19 cellular contexts compared by ENCODE assay signal in the genomic region with DNA sequence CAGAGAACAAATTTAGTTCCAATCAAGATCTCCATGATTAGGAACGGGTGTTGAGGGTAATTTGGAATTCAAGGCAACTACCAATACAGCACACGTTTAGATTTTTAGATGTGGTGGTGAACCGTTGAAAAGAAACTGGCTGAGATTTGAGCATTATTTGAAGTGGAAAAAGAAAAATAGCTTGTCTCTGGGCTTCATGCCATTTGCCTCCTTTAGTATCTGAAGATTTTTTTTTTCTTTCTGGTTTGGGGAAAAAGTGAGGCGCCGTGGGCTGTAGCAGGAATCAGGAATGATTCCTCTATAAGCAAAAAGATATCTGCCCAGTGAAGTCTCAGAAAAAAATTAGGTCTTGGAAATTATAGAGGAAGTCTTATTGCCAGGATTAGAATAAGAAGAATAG.
DNase-seq lines count a peak whose midpoint lies in the region; ATAC-seq and TF ChIP-seq lines count a peak whose summit lies in the region.
"Had no signal": no experiment of that assay in that cellular context is flagged by ENCODE, and none has a peak within 500 bp of the region (broad histone marks: within the 10 kb centered on the region; RNA-seq: fewer than 3 reads in every experiment).

No MANE protein-coding gene starts in this region.

- POLR2A ChIA-PET in IMR-90 (lab: Charles Lee; ENCODE audit: unreplicated experiment): no interaction called here

- no peak overlapping the region for H2BK120ac ChIP-seq in IMR-90 (ENCODE audit: low read depth, low read length)

- no peaks in the 10 kb centered on the region for H3K79me1 ChIP-seq in IMR-90 (ENCODE audit: low read depth in 1 of 2, low read length in 2 of 2)

- intact Hi-C loops in IMR-90 (cut with micrococcal nuclease) (no loop called here), ovary (cut with DNase I) (no loop called here)

- no peak overlapping the region for H2AFZ ChIP-seq in IMR-90 (replicated peaks; ENCODE audit: low read length, poor library complexity)

- H3K4me3 ChIP-seq in IMR-90 (ENCODE audit: insufficient read depth, low read depth, low read length) (no peak overlapping the region), ovary (no peak overlapping the region)
- H3K4me3 ChIP-seq: A549; BLaER1 treated with 17β-estradiol and CSF1 and Interleukin-3, amounts not matched to agents 10 nM and 100 nM had no signal

- peak; percentile 8 for DNase-seq in IMR-90
- DNase-seq in astrocyte of the hippocampus (ENCODE audit: low read depth, low spot score): peak; percentile 60
- DNase-seq in inferior parietal cortex (ENCODE audit: extremely low spot score): peak; percentile 25
- DNase-seq in superior temporal gyrus (ENCODE audit: extremely low spot score): peak; percentile 32
- DNase-seq in stimulated activated naive CD4-positive, alpha-beta T cell treated with Interleukin-2 at 50 U/mL for 16 hours (lab: John Stamatoyannopoulos, UW): no peak
- no peak for DNase-seq in SHP77 (lab: John Stamatoyannopoulos, UW)
- DNase-seq in ovary: no peak
- no peak for DNase-seq in Kasumi-1 (lab: John Stamatoyannopoulos, UW)
- DNase-seq: AML-193; Caco-2; Calu3; CD4-positive, alpha-beta T cell; CD8-positive, alpha-beta T cell; DMS79 treated with DMSO at 0.1 percent for 48 hours; GF-D8 had no signal

- H3K27ac ChIP-seq in IMR-90 (ENCODE audit: insufficient read depth, low read length) (no peak overlapping the region), ovary (no peak overlapping the region)
- H3K27ac ChIP-seq: 22Rv1; A549; BLaER1 treated with 17β-estradiol and CSF1 and Interleukin-3, amounts not matched to agents 10 nM and 100 nM; C4-2B had no signal

- H3K27me3 ChIP-seq in IMR-90 (ENCODE audit: control insufficient read depth, insufficient read depth, low read length) (no peaks in the 10 kb centered on the region), ovary (no peaks in the 10 kb centered on the region)
- H3K27me3 ChIP-seq: BLaER1 treated with 17β-estradiol and CSF1 and Interleukin-3, amounts not matched to agents 10 nM and 100 nM had no signal

- no peak for TF ChIP-seq EP300 in ovary (IDR thresholded peaks at IDR 0.05)

- no peak overlapping the region for H2BK20ac ChIP-seq in IMR-90 (ENCODE audit: low read depth, low read length)

- H4K8ac ChIP-seq in IMR-90 (ENCODE audit: low read depth in 2 of 2, low read length in 2 of 2): no peak overlapping the region

- peaks cover 2% of the 10 kb centered on the region; the same call in 1 of the 2 replicates for H3K4me1 ChIP-seq in IMR-90 (ENCODE audit: control insufficient read depth, insufficient read depth, low read length)
- H3K4me1 ChIP-seq in ovary (ENCODE audit: insufficient read depth): no peaks in the 10 kb centered on the region
- H3K4me1 ChIP-seq: A549; BLaER1 treated with 17β-estradiol and CSF1 and Interleukin-3, amounts not matched to agents 10 nM and 100 nM; Caco-2 had no signal

- H3K9me1 ChIP-seq in IMR-90 (ENCODE audit: insufficient read depth, low read length): peaks cover 4% of the 10 kb centered on the region; the same call in 1 of the 2 replicates

- no peaks in the 10 kb centered on the region for H3K36me3 ChIP-seq in IMR-90 (ENCODE audit: control insufficient read depth, insufficient read depth, low read length)
- no peaks in the 10 kb centered on the region for H3K36me3 ChIP-seq in ovary
- H3K36me3 ChIP-seq: BLaER1 treated with 17β-estradiol and CSF1 and Interleukin-3, amounts not matched to agents 10 nM and 100 nM had no signal

- H2AK9ac ChIP-seq in IMR-90 (replicated peaks; ENCODE audit: low read depth, low read length, poor library complexity): no peak overlapping the region

- no peak overlapping the region for H3K18ac ChIP-seq in IMR-90 (ENCODE audit: low read depth, low read length)

- no peak overlapping the region for H3K23ac ChIP-seq in IMR-90 (ENCODE audit: low read depth, low read length)

- CTCF ChIA-PET in IMR-90 (lab: Yijun Ruan, JAX): no interaction called here

- no peak overlapping the region for H2BK15ac ChIP-seq in IMR-90 (ENCODE audit: low read depth, low read length)

- TF ChIP-seq CTCF in IMR-90 (conservative IDR thresholded peaks at IDR 0.05; ENCODE audit: low read depth, low read length) (no peak), ovary (IDR thresholded peaks at IDR 0.05) (no peak)

- TF ChIP-seq POLR2A in IMR-90 (IDR thresholded peaks at IDR 0.05; ENCODE audit: low read depth, low read length) (no peak), ovary (IDR thresholded peaks at IDR 0.05) (no peak)

- in situ Hi-C loops in IMR-90 (cut with MboI; ENCODE audit: low sequenced_read_pairs): no loop called here

- TF ChIP-seq RAD21 in IMR-90 (IDR thresholded peaks at IDR 0.05; ENCODE audit: low read length): no peak

- H3K56ac ChIP-seq in IMR-90 (ENCODE audit: extremely low read depth, insufficient read depth, low read length): no peak overlapping the region

- no TSS peak for BruUV-seq in IMR-90 (replicated peaks; lab: Mats Ljungman, UMichigan)

- no peak overlapping the region for H2AK5ac ChIP-seq in IMR-90 (ENCODE audit: low read depth, low read length)

- H4K20me1 ChIP-seq in IMR-90 (ENCODE audit: insufficient read depth, low read length): no peaks in the 10 kb centered on the region
- H4K20me1 ChIP-seq: BLaER1 treated with 17β-estradiol and CSF1 and Interleukin-3, amounts not matched to agents 10 nM and 100 nM had no signal

- no peak overlapping the region for H3K4me2 ChIP-seq in IMR-90 (ENCODE audit: low read depth, low read length)
- H3K4me2 ChIP-seq: A549; BLaER1 treated with 17β-estradiol and CSF1 and Interleukin-3, amounts not matched to agents 10 nM and 100 nM had no signal

- H3K9me3 ChIP-seq in IMR-90 (ENCODE audit: control insufficient read depth, insufficient read depth, low read length): no peaks in the 10 kb centered on the region; the same call in 1 of the 2 replicates
- no peaks in the 10 kb centered on the region for H3K9me3 ChIP-seq in ovary
- H3K9me3 ChIP-seq: A549; BLaER1 treated with 17β-estradiol and CSF1 and Interleukin-3, amounts not matched to agents 10 nM and 100 nM; Caco-2 had no signal

- H3K4ac ChIP-seq in IMR-90 (ENCODE audit: low read depth, low read length): no peak overlapping the region

- ATAC-seq in IMR-90 (ENCODE audit: low read depth): no peak
- ATAC-seq: A549; CD8-positive, alpha-beta T cell had no signal

- no peak overlapping the region for H3K9ac ChIP-seq in IMR-90 (ENCODE audit: low read depth, low read length)
- H3K9ac ChIP-seq: BLaER1 treated with 17β-estradiol and CSF1 and Interleukin-3, amounts not matched to agents 10 nM and 100 nM had no signal

- WGBS in IMR-90 (ENCODE audit: extremely low coverage in 2 of 2, insufficient read length in 1 of 2), 2 experiments: no CpG with 5 or more reads among the region's 5 CpGs
- 5 to 12% (median 9%) methylated on average over 5 of the region's 5 CpGs for WGBS in ovary, 3 donors

- no peak overlapping the region for H3K14ac ChIP-seq in IMR-90 (replicated peaks; ENCODE audit: low read depth, low read length)

- H2BK5ac ChIP-seq in IMR-90 (ENCODE audit: low read depth, low read length, poor library complexity, severe bottlenecking): no peak overlapping the region

- H4K5ac ChIP-seq in IMR-90 (ENCODE audit: low read depth, low read length): no peak overlapping the region

- dilution Hi-C loops in IMR-90 (cut with HindIII; ENCODE audit: low sequenced_read_pairs, unreplicated experiment): no loop called here

- no peak overlapping the region for H4K91ac ChIP-seq in IMR-90 (ENCODE audit: insufficient read depth, low read depth, low read length)

TF ChIP-seq in IMR-90, 13 proteins besides CTCF, POLR2A, EP300 and RAD21:
- no peak for TF ChIP-seq NFE2L2 (IDR thresholded peaks at IDR 0.05; ENCODE audit: low read depth, low read length)
- no peak for TF ChIP-seq SMC3 (IDR thresholded peaks at IDR 0.05; ENCODE audit: low read depth, low read length)
- TF ChIP-seq MAFK (IDR thresholded peaks at IDR 0.05; ENCODE audit: low read depth, low read length): no peak
- TF ChIP-seq, protein P1, sequence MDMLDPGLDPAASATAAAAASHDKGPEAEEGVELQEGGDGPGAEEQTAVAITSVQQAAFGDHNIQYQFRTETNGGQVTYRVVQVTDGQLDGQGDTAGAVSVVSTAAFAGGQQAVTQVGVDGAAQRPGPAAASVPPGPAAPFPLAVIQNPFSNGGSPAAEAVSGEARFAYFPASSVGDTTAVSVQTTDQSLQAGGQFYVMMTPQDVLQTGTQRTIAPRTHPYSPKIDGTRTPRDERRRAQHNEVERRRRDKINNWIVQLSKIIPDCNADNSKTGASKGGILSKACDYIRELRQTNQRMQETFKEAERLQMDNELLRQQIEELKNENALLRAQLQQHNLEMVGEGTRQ (IDR thresholded peaks at IDR 0.05; ENCODE audit: low read depth, low read length): no peak
- no peak for TF ChIP-seq CHD1 (IDR thresholded peaks at IDR 0.05; ENCODE audit: low read depth, low read length)
- no peak for TF ChIP-seq MXI1 (IDR thresholded peaks at IDR 0.05; ENCODE audit: borderline replicate concordance, low read depth, low read length)
- TF ChIP-seq ELK1 (IDR thresholded peaks at IDR 0.05; ENCODE audit: borderline replicate concordance, low read depth, low read length): no peak
- no peak for TF ChIP-seq CEBPB (IDR thresholded peaks at IDR 0.05; ENCODE audit: low read depth, low read length)
- TF ChIP-seq RCOR1 (IDR thresholded peaks at IDR 0.05; ENCODE audit: insufficient replicate concordance, low read length): no peak
- no peak for TF ChIP-seq BHLHE40 (IDR thresholded peaks at IDR 0.05; ENCODE audit: low read depth, low read length)
- TF ChIP-seq RFX5 (IDR thresholded peaks at IDR 0.05; ENCODE audit: low read depth, low read length): no peak
- no peak for TF ChIP-seq FOS (IDR thresholded peaks at IDR 0.05; ENCODE audit: low read depth, low read length)
- no peak for TF ChIP-seq MAZ (IDR thresholded peaks at IDR 0.05; ENCODE audit: borderline replicate concordance, low read depth, low read length)

Comparison
In these comparisons a context has a peak if more than half of its experiments do, and no peak if none do; other contexts are left out.
1. DNase-seq: peak in IMR-90 (single experiment), astrocyte of the hippocampus (single experiment), inferior parietal cortex (single experiment) and superior temporal gyrus (single experiment); none in stimulated activated naive CD4-positive, alpha-beta T cell treated with Interleukin-2 at 50 U/mL for 16 hours (single experiment), SHP77 (0 of 2), ovary (0 of 5) and Kasumi-1 (0 of 2).